ENCODE assay signal across 8 cellular contexts in genomic region chr22:32528984-32529982, GRCh38. TPM values are rescaled to one million over a fixed set of nuclear protein-coding genes. Genes with fewer than 3 reads are reported as not detected.
DNase-seq lines count a peak whose midpoint lies in the region; ATAC-seq and TF ChIP-seq lines count a peak whose summit lies in the region.

No MANE protein-coding gene starts in this region.

- H3K9me3 ChIP-seq in MG63: no peaks in the 10 kb centered on the region
- no peaks in the 10 kb centered on the region for H3K9me3 ChIP-seq in WERI-Rb-1 (ENCODE audit: severe bottlenecking)
- no peaks in the 10 kb centered on the region for H3K9me3 ChIP-seq in mammary epithelial cell (replicated peaks; ENCODE audit: insufficient read depth, low read length)
- H3K9me3 ChIP-seq in smooth muscle cell (replicated peaks; ENCODE audit: low read depth): no peaks in the 10 kb centered on the region

- dilution Hi-C loops in mammary epithelial cell (cut with HindIII; ENCODE audit: low sequenced_read_pairs): no loop called here

- H3K4me2 ChIP-seq in mammary epithelial cell (ENCODE audit: insufficient read depth, low read depth, low read length) (no peak overlapping the region), smooth muscle cell (peak overlapping the region; percentile 60)

- ATAC-seq in HG02852 (IDR thresholded peaks at IDR 0.05; ENCODE audit: unreplicated experiment) (no peak), HG02981 (IDR thresholded peaks at IDR 0.05; ENCODE audit: unreplicated experiment) (no peak)

- no TSS peak for BruUV-seq in mammary epithelial cell (replicated peaks; lab: Mats Ljungman, UMichigan)

- peak; percentile 92 for TF ChIP-seq CTCF in WERI-Rb-1 (IDR thresholded peaks at IDR 0.05; ENCODE audit: low read depth, low read length)
- peak; percentile 86 to 87 for TF ChIP-seq CTCF in mammary epithelial cell (conservative IDR thresholded peaks at IDR 0.05 in 1 of 2, IDR thresholded peaks at IDR 0.05 in 1 of 2; ENCODE audit: extremely low read depth in 1 of 2, insufficient read depth in 1 of 2, low read depth in 1 of 2, low read length in 2 of 2)
- TF ChIP-seq CTCF in smooth muscle cell (IDR thresholded peaks at IDR 0.05; ENCODE audit: borderline replicate concordance, insufficient read depth, poor library complexity, severe bottlenecking): peak; percentile 87

- H3K27me3 ChIP-seq in MG63: no peaks in the 10 kb centered on the region
- no peaks in the 10 kb centered on the region for H3K27me3 ChIP-seq in WERI-Rb-1 (ENCODE audit: insufficient read depth, low read depth, severe bottlenecking)
- H3K27me3 ChIP-seq in mammary epithelial cell (ENCODE audit: insufficient read depth, low read length): no peaks in the 10 kb centered on the region
- no peaks in the 10 kb centered on the region for H3K27me3 ChIP-seq in smooth muscle cell (ENCODE audit: low read depth)

- peak; percentile 91 for DNase-seq in ELF-1 (ENCODE audit: low read depth, low spot score)
- DNase-seq in MG63: peak; percentile 67
- peak; percentile 86 for DNase-seq in WERI-Rb-1
- DNase-seq in mammary epithelial cell: peak; percentile 57
- peak; percentile 87 for DNase-seq in inferior parietal cortex (ENCODE audit: extremely low spot score)
- DNase-seq in smooth muscle cell (lab: John Stamatoyannopoulos, UW; ENCODE audit: unreplicated experiment): peak; percentile 35

- CTCF ChIA-PET in mammary epithelial cell (lab: Charles Lee; ENCODE audit: low non-redundant PET): interaction anchor here (0.6 to 1.4 kb wide), 5 partner anchors 78 to 267 kb away, joined by 3 to 8 read pairs (median 4); no protein-coding TSS in a partner anchor

- H4K20me1 ChIP-seq in mammary epithelial cell (ENCODE audit: insufficient read depth, low read length): no peaks in the 10 kb centered on the region
- no peaks in the 10 kb centered on the region for H4K20me1 ChIP-seq in smooth muscle cell (ENCODE audit: low read depth)

- H3K79me2 ChIP-seq in mammary epithelial cell (ENCODE audit: insufficient read depth, low read length): no peaks in the 10 kb centered on the region
- peaks cover 7% of the 10 kb centered on the region for H3K79me2 ChIP-seq in smooth muscle cell (ENCODE audit: low read depth)

- H2AFZ ChIP-seq in mammary epithelial cell (ENCODE audit: low read depth, low read length) (peak overlapping the region; percentile 69), smooth muscle cell (ENCODE audit: low read depth) (no peak overlapping the region)

- WGBS in mammary epithelial cell (ENCODE audit: low coverage, missing lambda C conversion rate): 51% methylated on average over 23 of the region's 29 CpGs
- 53% methylated on average over 29 of the region's 29 CpGs for WGBS in smooth muscle cell (ENCODE audit: low lambda C conversion rate)

- H3K4me1 ChIP-seq in mammary epithelial cell (ENCODE audit: insufficient read depth, low read length): peaks cover 22% of the 10 kb centered on the region
- H3K4me1 ChIP-seq in smooth muscle cell (ENCODE audit: low read depth): peaks cover 22% of the 10 kb centered on the region

- no peak overlapping the region for H3K4me3 ChIP-seq in MG63
- no peak overlapping the region for H3K4me3 ChIP-seq in WERI-Rb-1 (ENCODE audit: low read depth, low read length)
- H3K4me3 ChIP-seq in mammary epithelial cell (replicated peaks in 1 of 3; ENCODE audit: insufficient read depth in 1 of 3, low read depth in 2 of 3, low read length in 3 of 3): no peak overlapping the region
- no peak overlapping the region for H3K4me3 ChIP-seq in smooth muscle cell

- no peak overlapping the region for H3K9ac ChIP-seq in mammary epithelial cell (ENCODE audit: insufficient read depth, low read length)
- H3K9ac ChIP-seq in smooth muscle cell (ENCODE audit: low read depth): peak overlapping the region; percentile 32

- peaks cover 10% of the 10 kb centered on the region for H3F3A ChIP-seq in smooth muscle cell (ENCODE audit: low read depth)

- in situ Hi-C loops in mammary epithelial cell (cut with MboI; ENCODE audit: low sequenced_read_pairs in 2 of 2): loop anchor here (5.0 to 10.0 kb wide), 3 partner anchors 268 to 473 kb away; no protein-coding TSS in a partner anchor

- H3K27ac ChIP-seq in WERI-Rb-1: no peak overlapping the region
- no peak overlapping the region for H3K27ac ChIP-seq in mammary epithelial cell (ENCODE audit: insufficient read depth, low read depth, low read length)
- H3K27ac ChIP-seq in smooth muscle cell (ENCODE audit: low read depth): peak overlapping the region; percentile 61

- H3K36me3 ChIP-seq in MG63 (no peaks in the 10 kb centered on the region), WERI-Rb-1 (no peaks in the 10 kb centered on the region), mammary epithelial cell (ENCODE audit: insufficient read depth, low read length) (no peaks in the 10 kb centered on the region), smooth muscle cell (ENCODE audit: low read depth) (no peaks in the 10 kb centered on the region)

- intact Hi-C loops in mammary epithelial cell (cut with micrococcal nuclease): loop anchor here (1.0 to 5.0 kb wide), 10 partner anchors 115 to 674 kb away; no protein-coding TSS in a partner anchor

RNA-seq across cellular contexts. Expression of gene FBXO7, which starts 54.7 kb away (rescaled TPM):
- total RNA-seq in MG63 (2014; rRNA removed; shearing (Covaris generic); ENCODE audit: low replicate concordance): 66.8 and 97.9 TPM in 2 replicates
- total RNA-seq in mammary epithelial cell (10 to 100 TPM; 67.2 to 69.0 TPM), smooth muscle cell (126 and 138 TPM in 2 replicates)
- polyA plus RNA-seq in mammary epithelial cell (93.7 TPM), smooth muscle cell (141 and 149 TPM in 2 replicates)
- 90.6 TPM for polyA minus RNA-seq in mammary epithelial cell

Comparison
In these comparisons a context has a peak if more than half of its experiments do, and no peak if none do; other contexts are left out.
1. DNase-seq: peak in every context shown above with its lines; median percentile 91 in ELF-1; 87 in inferior parietal cortex; 86 in WERI-Rb-1; 67 in MG63; 57 in mammary epithelial cell; 35 in smooth muscle cell.